17 cellular contexts compared by ENCODE assay signal in the genomic region with DNA sequence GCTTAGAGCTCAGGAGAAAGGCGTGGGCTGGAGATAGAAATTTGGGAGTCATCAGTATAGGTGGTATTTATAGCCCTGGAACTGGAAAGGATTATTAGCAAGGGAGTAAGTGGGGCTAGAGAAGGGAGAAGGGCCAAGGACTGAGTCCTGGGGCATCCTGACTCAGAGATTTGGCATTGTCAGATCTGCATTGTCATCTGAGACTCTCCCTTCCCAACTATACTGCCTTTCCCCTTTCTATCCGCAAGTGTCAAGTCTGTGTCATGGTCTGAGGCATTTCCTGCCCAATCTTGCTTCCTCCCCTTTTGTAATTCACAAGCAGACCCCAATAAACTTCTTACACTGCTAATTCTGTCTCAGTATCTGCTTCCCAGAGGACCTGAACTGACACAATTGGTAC. TPM values are rescaled to one million over a fixed set of nuclear protein-coding genes. Genes with fewer than 3 reads are reported as not detected.
DNase-seq lines count a peak whose midpoint lies in the region; ATAC-seq and TF ChIP-seq lines count a peak whose summit lies in the region.
"Had no signal": no experiment of that assay in that cellular context is flagged by ENCODE, and none has a peak within 500 bp of the region (broad histone marks: within the 10 kb centered on the region; RNA-seq: fewer than 3 reads in every experiment).

No MANE protein-coding gene starts in this region.

- no peak for TF ChIP-seq CTCF in HFFc6 (IDR thresholded peaks at IDR 0.05)
- no peak for TF ChIP-seq CTCF in fibroblast of the aortic adventitia (IDR thresholded peaks at IDR 0.05; ENCODE audit: insufficient read depth, low read length)
- no peak for TF ChIP-seq CTCF in adrenal gland (IDR thresholded peaks at IDR 0.05)
- TF ChIP-seq CTCF in thyroid gland (IDR thresholded peaks at IDR 0.05): no peak

- H3K4me3 Mint-ChIP-seq in HFFc6: peak overlapping the region; percentile 34; the same call in 1 of the 2 replicates
- H3K4me3 Mint-ChIP-seq in natural killer cell treated with Interleukin-12 subunit alpha and Interleukin-12 subunit beta and Interleukin-15 and Interleukin-18, amount 100 ng/mL, for 72 hours: no peak overlapping the region
- H3K4me3 Mint-ChIP-seq: activated naive CD8-positive, alpha-beta T cell; natural killer cell had no signal

- no peaks in the 10 kb centered on the region for H3K9me3 Mint-ChIP-seq in HFFc6
- no peaks in the 10 kb centered on the region for H3K9me3 Mint-ChIP-seq in natural killer cell treated with Interleukin-12 subunit alpha and Interleukin-12 subunit beta and Interleukin-15 and Interleukin-18, amount 100 ng/mL, for 72 hours
- H3K9me3 Mint-ChIP-seq: natural killer cell had no signal

- peaks cover 2% of the 10 kb centered on the region; the same call in 1 of the 2 replicates for H3K27me3 Mint-ChIP-seq in HFFc6 (ENCODE audit: insufficient read depth)
- H3K27me3 Mint-ChIP-seq in natural killer cell treated with Interleukin-12 subunit alpha and Interleukin-12 subunit beta and Interleukin-15 and Interleukin-18, amount 100 ng/mL, for 72 hours: peaks cover 18% of the 10 kb centered on the region in 2 donors
- H3K27me3 Mint-ChIP-seq: activated naive CD8-positive, alpha-beta T cell had no signal

- peak; percentile 50 for DNase-seq in HFFc6
- DNase-seq in fibroblast of the aortic adventitia (ENCODE audit: low read depth): peak; percentile 47
- DNase-seq in natural killer cell treated with Interleukin-12 subunit alpha and Interleukin-12 subunit beta and Interleukin-15 and Interleukin-18, amount 100 ng/mL, for 72 hours (ENCODE audit: low spot score): no peak
- no peak for DNase-seq in adrenal gland
- no peak for DNase-seq in SHP77 (lab: John Stamatoyannopoulos, UW)
- no peak for DNase-seq in thyroid gland
- DNase-seq: effector CD4-positive, alpha-beta T cell; gastrocnemius medialis; MM.1S; natural killer cell; NCI-H2029; stimulated activated naive CD4-positive, alpha-beta T cell treated with Interleukin-2 at 50 U/mL for 16 hours had no signal

- H3K36me3 Mint-ChIP-seq in HFFc6 (ENCODE audit: low read depth): no peaks in the 10 kb centered on the region
- no peaks in the 10 kb centered on the region for H3K36me3 Mint-ChIP-seq in natural killer cell treated with Interleukin-12 subunit alpha and Interleukin-12 subunit beta and Interleukin-15 and Interleukin-18, amount 100 ng/mL, for 72 hours
- H3K36me3 Mint-ChIP-seq: natural killer cell had no signal

- intact Hi-C loops in adrenal gland (cut with DNase I): no loop called here
- intact Hi-C loops in thyroid gland (cut with DNase I): no loop called here

- H3K27me3 ChIP-seq in ACC112 (ENCODE audit: insufficient read depth, low read length): no peaks in the 10 kb centered on the region
- peaks cover 16% of the 10 kb centered on the region for H3K27me3 ChIP-seq in adrenal gland
- H3K27me3 ChIP-seq in thyroid gland: no peaks in the 10 kb centered on the region
- H3K27me3 ChIP-seq: cardiac muscle cell, gastrocnemius medialis had no signal

- peaks cover 39% of the 10 kb centered on the region for H3K4me1 Mint-ChIP-seq in HFFc6 (ENCODE audit: low read depth)
- H3K4me1 Mint-ChIP-seq in natural killer cell treated with Interleukin-12 subunit alpha and Interleukin-12 subunit beta and Interleukin-15 and Interleukin-18, amount 100 ng/mL, for 72 hours (ENCODE audit: low read depth in 2 of 2): no peaks in the 10 kb centered on the region
- H3K4me1 Mint-ChIP-seq: natural killer cell had no signal

- H3K4me1 ChIP-seq in ACC112 (ENCODE audit: control insufficient read depth, insufficient read depth, low read length, unreplicated experiment): peaks cover 14% of the 10 kb centered on the region
- no peaks in the 10 kb centered on the region for H3K4me1 ChIP-seq in adrenal gland (replicated peaks in 1 of 2)
- no peaks in the 10 kb centered on the region for H3K4me1 ChIP-seq in thyroid gland
- H3K4me1 ChIP-seq: gastrocnemius medialis, prostate gland had no signal

- TF ChIP-seq POLR2A in adrenal gland (IDR thresholded peaks at IDR 0.05): no peak
- no peak for TF ChIP-seq POLR2A in thyroid gland (IDR thresholded peaks at IDR 0.05)

- H3K27ac Mint-ChIP-seq in HFFc6: peak overlapping the region; percentile 85
- H3K27ac Mint-ChIP-seq in natural killer cell treated with Interleukin-12 subunit alpha and Interleukin-12 subunit beta and Interleukin-15 and Interleukin-18, amount 100 ng/mL, for 72 hours: no peak overlapping the region
- H3K27ac Mint-ChIP-seq: activated naive CD8-positive, alpha-beta T cell; natural killer cell had no signal

- H3K27ac ChIP-seq in ACC112 (ENCODE audit: low read depth, low read length) (peak overlapping the region; percentile 78), adrenal gland (no peak overlapping the region), thyroid gland (no peak overlapping the region)
- H3K27ac ChIP-seq: cardiac muscle cell, gastrocnemius medialis, prostate gland had no signal

- H3K4me3 ChIP-seq in ACC112 (ENCODE audit: low read depth, low read length) (no peak overlapping the region), fibroblast of the aortic adventitia (ENCODE audit: low read depth, low read length) (no peak overlapping the region), adrenal gland (no peak overlapping the region), thyroid gland (replicated peaks in 1 of 3) (no peak overlapping the region)
- H3K4me3 ChIP-seq: cardiac muscle cell, gastrocnemius medialis, prostate gland had no signal

- no peaks in the 10 kb centered on the region for H3K36me3 ChIP-seq in ACC112 (ENCODE audit: insufficient read depth, low read length)
- no peaks in the 10 kb centered on the region for H3K36me3 ChIP-seq in adrenal gland (replicated peaks in 1 of 2)
- no peaks in the 10 kb centered on the region for H3K36me3 ChIP-seq in thyroid gland
- H3K36me3 ChIP-seq: cardiac muscle cell, gastrocnemius medialis, prostate gland had no signal

- H3K79me2 ChIP-seq in ACC112 (ENCODE audit: control insufficient read depth, insufficient read depth, low read length, unreplicated experiment): no peaks in the 10 kb centered on the region

- H3K9me3 ChIP-seq in adrenal gland (replicated peaks in 1 of 3) (no peaks in the 10 kb centered on the region), thyroid gland (no peaks in the 10 kb centered on the region)
- H3K9me3 ChIP-seq: gastrocnemius medialis, prostate gland had no signal

- H2AFZ ChIP-seq in ACC112 (ENCODE audit: low read length, unreplicated experiment): no peak overlapping the region

- peak; percentile 48; the same call in 2 of the 3 replicates for ATAC-seq in SK-N-SH treated with all-trans-retinoic acid at 6 μM for 48 hours
- no peak for ATAC-seq in natural killer cell treated with Interleukin-12 subunit alpha and Interleukin-12 subunit beta and Interleukin-15 and Interleukin-18, amount 100 ng/mL, for 72 hours
- ATAC-seq: gastrocnemius medialis, natural killer cell had no signal

- WGBS in adrenal gland, 4 donors: 57 to 100% (median 67%) methylated on average over 1 to 2 of the region's 2 CpGs
- 91 to 94% methylated on average over 2 of the region's 2 CpGs for WGBS in thyroid gland, 2 donors

TF ChIP-seq in SK-N-SH treated with all-trans-retinoic acid at 6 μM for 48 hours, 23 proteins besides CTCF, POLR2A, EP300 and RAD21 (continues in another document):
- TF ChIP-seq SNAI2 (CRISPR knock-in tag; IDR thresholded peaks at IDR 0.05) (no peak), OSR1 (CRISPR knock-in tag; IDR thresholded peaks at IDR 0.05) (no peak), PPARA (CRISPR knock-in tag; IDR thresholded peaks at IDR 0.05; ENCODE audit: borderline replicate concordance) (no peak), ZC3H10 (CRISPR knock-in tag; IDR thresholded peaks at IDR 0.05) (no peak), ZNF565 (CRISPR knock-in tag; conservative IDR thresholded peaks at IDR 0.05; ENCODE audit: low read depth) (no peak), ARNTL (CRISPR knock-in tag; IDR thresholded peaks at IDR 0.05; ENCODE audit: borderline replicate concordance, low read depth) (no peak), CSDC2 (CRISPR knock-in tag; IDR thresholded peaks at IDR 0.05) (no peak), BACH2 (CRISPR knock-in tag; IDR thresholded peaks at IDR 0.05; ENCODE audit: borderline replicate concordance) (no peak), TSHZ2 (CRISPR knock-in tag; IDR thresholded peaks at IDR 0.05) (no peak), RARB (CRISPR knock-in tag; IDR thresholded peaks at IDR 0.05) (no peak), ISL1 (CRISPR knock-in tag; IDR thresholded peaks at IDR 0.05) (no peak), ESRRG (CRISPR knock-in tag; IDR thresholded peaks at IDR 0.05) (no peak)

RNA-seq across cellular contexts. Expression of gene SLC25A43, which starts 24.4 kb away (rescaled TPM):
- total RNA-seq in HFFc6 (2021; fragmentation: NEBNext Ultra II Directional; extraction: Animal tissue kit (Norgen Biotek cat#: 25700)): 10 to 100 TPM; 19.4 to 26.0 (median 22.7) TPM
- total RNA-seq in fibroblast of the aortic adventitia (ENCODE audit: low replicate concordance): 9.3 and 22.9 TPM in 2 replicates
- total RNA-seq in natural killer cell treated with Interleukin-12 subunit alpha and Interleukin-12 subunit beta and Interleukin-15 and Interleukin-18, amount 100 ng/mL, for 72 hours: 1 to 10 TPM; 4.7 to 6.4 TPM
- total RNA-seq in adrenal gland: 10 to 100 TPM in 1 of 8 donors, 1 to 10 TPM in 6, under 1 TPM in 1; 0.72 to 10.2 (median 3.3) TPM
- 1 to 10 TPM; 4.1 to 7.5 (median 5.4) TPM for polyA plus RNA-seq in adrenal gland
- 10 to 100 TPM in 2 of 4 donors, 1 to 10 TPM in 2; 2.6 to 19.2 (median 9.9) TPM for total RNA-seq in thyroid gland

Comparison
In these comparisons a context has a peak if more than half of its experiments do, and no peak if none do; other contexts are left out.
1. DNase-seq: peak in HFFc6 (single experiment) and fibroblast of the aortic adventitia (single experiment); none in natural killer cell treated with Interleukin-12 subunit alpha and Interleukin-12 subunit beta and Interleukin-15 and Interleukin-18, amount 100 ng/mL, for 72 hours (single experiment), adrenal gland (0 of 7), SHP77 (0 of 2) and thyroid gland (0 of 2).